Comparison of ENCODE assay signal across 8 cellular contexts in the genomic region with DNA sequence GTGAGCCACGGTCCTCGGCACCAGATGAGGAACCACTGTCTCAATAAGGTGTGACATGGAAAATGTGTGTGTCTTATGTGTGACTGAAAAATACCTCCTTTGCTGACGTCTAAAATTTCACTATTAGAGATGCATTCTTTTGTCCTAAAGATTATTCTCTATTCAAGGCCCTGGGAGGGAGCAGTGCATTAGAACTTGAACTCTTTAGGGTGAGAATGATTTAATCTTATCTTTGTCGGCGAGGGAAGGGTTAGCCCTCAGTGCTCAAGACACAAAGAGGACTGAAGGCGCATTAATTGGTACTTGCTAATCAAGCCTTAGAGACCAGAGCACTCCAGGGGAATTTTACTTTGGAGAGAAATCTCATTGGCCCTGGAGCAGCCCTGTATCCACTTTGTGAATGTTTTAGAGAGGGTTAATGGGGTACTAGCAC. TPM values are rescaled to one million over a fixed set of nuclear protein-coding genes. Genes with fewer than 3 reads are reported as not detected.
DNase-seq lines count a peak whose midpoint lies in the region; ATAC-seq, FAIRE-seq and TF ChIP-seq lines count a peak whose summit lies in the region.

No MANE protein-coding gene starts in this region.

- H3K4me2 ChIP-seq in BLaER1 treated with 17β-estradiol and CSF1 and Interleukin-3, amounts not matched to agents 10 nM and 100 nM: peak overlapping the region; percentile 85 to 98 (median 93)
- H3K4me2 ChIP-seq in MM.1S (ENCODE audit: low read depth, low read length): peak overlapping the region; percentile 97

- no peaks in the 10 kb centered on the region for H3K9me2 ChIP-seq in MM.1S (replicated peaks; ENCODE audit: insufficient read depth, low read length)

- no peaks in the 10 kb centered on the region for H3K9me3 ChIP-seq in BLaER1 treated with 17β-estradiol and CSF1 and Interleukin-3, amounts not matched to agents 10 nM and 100 nM (replicated peaks in 1 of 11)
- no peaks in the 10 kb centered on the region for H3K9me3 ChIP-seq in MM.1S (replicated peaks; ENCODE audit: insufficient read depth, low read length)
- H3K9me3 ChIP-seq in effector memory CD4-positive, alpha-beta T cell (ENCODE audit: control insufficient read depth, low read length): no peaks in the 10 kb centered on the region

- peak overlapping the region; percentile 55 to 72 (median 64) for H3K4me3 ChIP-seq in BLaER1 treated with 17β-estradiol and CSF1 and Interleukin-3, amounts not matched to agents 10 nM and 100 nM
- H3K4me3 ChIP-seq in MM.1S (ENCODE audit: low read length): peak overlapping the region; percentile 65
- H3K4me3 ChIP-seq in effector memory CD4-positive, alpha-beta T cell (ENCODE audit: insufficient read depth, low read depth, low read length, poor library complexity, severe bottlenecking): peak overlapping the region; percentile 50

- no peak for FAIRE-seq in GM19239 (lab: Jason Lieb, UNC)

- peak overlapping the region; percentile 73 for H3K4me3 Mint-ChIP-seq in natural killer cell treated with Interleukin-12 subunit alpha and Interleukin-12 subunit beta and Interleukin-15 and Interleukin-18, amount 100 ng/mL, for 72 hours

- H3K27ac ChIP-seq in BLaER1 treated with 17β-estradiol and CSF1 and Interleukin-3, amounts not matched to agents 10 nM and 100 nM: peak overlapping the region in 2 of 11 experiments; percentile 38 to 42; a peak in 2 of 22 replicates
- no peak overlapping the region for H3K27ac ChIP-seq in MM.1S (ENCODE audit: low read length)
- H3K27ac ChIP-seq in effector memory CD4-positive, alpha-beta T cell (ENCODE audit: insufficient read depth, low read length, poor library complexity, severe bottlenecking): peak overlapping the region; percentile 47

- H3K36me3 Mint-ChIP-seq in natural killer cell treated with Interleukin-12 subunit alpha and Interleukin-12 subunit beta and Interleukin-15 and Interleukin-18, amount 100 ng/mL, for 72 hours: peaks cover 5% of the 10 kb centered on the region

- DNase-seq in MM.1S (no peak), NOMO-1 (lab: John Stamatoyannopoulos, UW; ENCODE audit: unreplicated experiment in 2 of 2) (no peak), GM19239 (ENCODE audit: insufficient read length, low spot score) (no peak), HPDE6-E6E7 (ENCODE audit: extremely low spot score) (no peak)
- no peak for DNase-seq in effector memory CD4-positive, alpha-beta T cell
- no peak for DNase-seq in natural killer cell treated with Interleukin-12 subunit alpha and Interleukin-12 subunit beta and Interleukin-15 and Interleukin-18, amount 100 ng/mL, for 72 hours (ENCODE audit: low spot score)

- no peaks in the 10 kb centered on the region for H3F3A ChIP-seq in MM.1S (ENCODE audit: insufficient read depth, low read length)

- H3K27me3 Mint-ChIP-seq in natural killer cell treated with Interleukin-12 subunit alpha and Interleukin-12 subunit beta and Interleukin-15 and Interleukin-18, amount 100 ng/mL, for 72 hours: peaks cover 4 to 9% of the 10 kb centered on the region in 2 donors

- TF ChIP-seq CTCF in MM.1S (IDR thresholded peaks at IDR 0.05; ENCODE audit: low read length): no peak

- no peaks in the 10 kb centered on the region for H3K36me3 ChIP-seq in BLaER1 treated with 17β-estradiol and CSF1 and Interleukin-3, amounts not matched to agents 10 nM and 100 nM
- H3K36me3 ChIP-seq in MM.1S (replicated peaks; ENCODE audit: insufficient read depth, low read length): no peaks in the 10 kb centered on the region
- no peaks in the 10 kb centered on the region for H3K36me3 ChIP-seq in effector memory CD4-positive, alpha-beta T cell (ENCODE audit: control insufficient read depth, insufficient read depth, low read length)

- H3K9me3 Mint-ChIP-seq in natural killer cell treated with Interleukin-12 subunit alpha and Interleukin-12 subunit beta and Interleukin-15 and Interleukin-18, amount 100 ng/mL, for 72 hours: no peaks in the 10 kb centered on the region

- no peak for ATAC-seq in natural killer cell treated with Interleukin-12 subunit alpha and Interleukin-12 subunit beta and Interleukin-15 and Interleukin-18, amount 100 ng/mL, for 72 hours
- no peak for ATAC-seq in GM21825 (IDR thresholded peaks at IDR 0.05; ENCODE audit: unreplicated experiment)

- peaks cover 0 to 7% (median 0%) of the 10 kb centered on the region in 11 experiments; a peak in 2 of 22 replicates for H3K27me3 ChIP-seq in BLaER1 treated with 17β-estradiol and CSF1 and Interleukin-3, amounts not matched to agents 10 nM and 100 nM
- H3K27me3 ChIP-seq in MM.1S (replicated peaks; ENCODE audit: insufficient read depth, low read length): no peaks in the 10 kb centered on the region
- H3K27me3 ChIP-seq in effector memory CD4-positive, alpha-beta T cell (replicated peaks; ENCODE audit: control insufficient read depth, insufficient read depth, low read length, poor library complexity, severe bottlenecking): no peaks in the 10 kb centered on the region

- H3K27ac Mint-ChIP-seq in natural killer cell treated with Interleukin-12 subunit alpha and Interleukin-12 subunit beta and Interleukin-15 and Interleukin-18, amount 100 ng/mL, for 72 hours: no peak overlapping the region

- peaks cover 8 to 9% of the 10 kb centered on the region in 2 donors for H3K4me1 Mint-ChIP-seq in natural killer cell treated with Interleukin-12 subunit alpha and Interleukin-12 subunit beta and Interleukin-15 and Interleukin-18, amount 100 ng/mL, for 72 hours (ENCODE audit: low read depth in 2 of 2)

- H3K9ac ChIP-seq in BLaER1 treated with 17β-estradiol and CSF1 and Interleukin-3, amounts not matched to agents 10 nM and 100 nM: peak overlapping the region; percentile 30 to 77 (median 69); a peak in 20 of 22 replicates
- no peak overlapping the region for H3K9ac ChIP-seq in MM.1S (ENCODE audit: low read length)

- H4K20me1 ChIP-seq in BLaER1 treated with 17β-estradiol and CSF1 and Interleukin-3, amounts not matched to agents 10 nM and 100 nM: no peaks in the 10 kb centered on the region
- H4K20me1 ChIP-seq in MM.1S (ENCODE audit: insufficient read depth, low read length): no peaks in the 10 kb centered on the region

- peak overlapping the region; percentile 61 for H2AFZ ChIP-seq in MM.1S (ENCODE audit: low read length)

- peaks cover 0 to 20% (median 10%) of the 10 kb centered on the region in 10 experiments; a peak in 13 of 20 replicates for H3K4me1 ChIP-seq in BLaER1 treated with 17β-estradiol and CSF1 and Interleukin-3, amounts not matched to agents 10 nM and 100 nM
- peaks cover 4% of the 10 kb centered on the region; the same call in 1 of the 2 replicates for H3K4me1 ChIP-seq in MM.1S (ENCODE audit: low read length)
- H3K4me1 ChIP-seq in effector memory CD4-positive, alpha-beta T cell (ENCODE audit: control insufficient read depth, insufficient read depth, low read length, poor library complexity, severe bottlenecking): peaks cover 6% of the 10 kb centered on the region

- no peaks in the 10 kb centered on the region for H3K79me2 ChIP-seq in MM.1S (ENCODE audit: low read length)

RNA-seq across cellular contexts. Expression of a gene that starts 29.8 kb away (rescaled TPM):
- total RNA-seq in natural killer cell treated with Interleukin-12 subunit alpha and Interleukin-12 subunit beta and Interleukin-15 and Interleukin-18, amount 100 ng/mL, for 72 hours: not detected
